Comparison of ENCODE assay signal across 1 cellular context in the genomic region with DNA sequence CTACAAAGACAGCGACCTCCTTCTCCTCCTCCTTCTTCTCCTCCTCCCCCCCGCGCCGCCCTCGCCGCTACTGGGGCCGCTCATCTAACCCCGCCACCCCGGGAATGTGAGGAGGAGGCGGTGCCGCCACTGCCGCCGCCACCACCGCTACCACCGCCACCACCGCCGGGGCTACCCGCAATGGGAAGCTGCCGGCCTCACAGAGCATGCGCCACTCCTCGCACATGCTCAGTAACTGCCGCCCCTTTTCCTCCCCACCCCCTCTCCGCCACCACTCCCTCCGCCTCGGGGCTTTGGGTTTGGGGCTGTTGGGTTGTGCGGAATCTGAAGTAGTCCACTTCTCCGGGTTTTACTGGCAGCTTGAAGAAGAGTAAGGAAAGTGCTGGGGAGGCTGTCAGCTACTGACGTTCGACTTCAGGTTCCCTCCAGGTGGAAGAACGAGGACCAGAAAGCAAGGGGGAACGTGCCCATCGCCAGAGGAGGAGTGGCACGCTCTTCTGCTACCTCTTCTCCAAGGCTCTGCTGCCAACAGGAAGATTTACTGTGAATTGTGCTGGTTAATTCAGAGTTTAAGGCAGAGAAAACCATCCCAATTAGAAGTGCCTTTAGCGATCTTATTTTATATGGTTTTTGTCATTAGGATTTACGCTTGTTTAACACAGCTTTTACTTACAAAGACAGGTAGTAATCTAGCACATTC.
TF ChIP-seq lines count a peak whose summit lies in the region.

A gene with protein sequence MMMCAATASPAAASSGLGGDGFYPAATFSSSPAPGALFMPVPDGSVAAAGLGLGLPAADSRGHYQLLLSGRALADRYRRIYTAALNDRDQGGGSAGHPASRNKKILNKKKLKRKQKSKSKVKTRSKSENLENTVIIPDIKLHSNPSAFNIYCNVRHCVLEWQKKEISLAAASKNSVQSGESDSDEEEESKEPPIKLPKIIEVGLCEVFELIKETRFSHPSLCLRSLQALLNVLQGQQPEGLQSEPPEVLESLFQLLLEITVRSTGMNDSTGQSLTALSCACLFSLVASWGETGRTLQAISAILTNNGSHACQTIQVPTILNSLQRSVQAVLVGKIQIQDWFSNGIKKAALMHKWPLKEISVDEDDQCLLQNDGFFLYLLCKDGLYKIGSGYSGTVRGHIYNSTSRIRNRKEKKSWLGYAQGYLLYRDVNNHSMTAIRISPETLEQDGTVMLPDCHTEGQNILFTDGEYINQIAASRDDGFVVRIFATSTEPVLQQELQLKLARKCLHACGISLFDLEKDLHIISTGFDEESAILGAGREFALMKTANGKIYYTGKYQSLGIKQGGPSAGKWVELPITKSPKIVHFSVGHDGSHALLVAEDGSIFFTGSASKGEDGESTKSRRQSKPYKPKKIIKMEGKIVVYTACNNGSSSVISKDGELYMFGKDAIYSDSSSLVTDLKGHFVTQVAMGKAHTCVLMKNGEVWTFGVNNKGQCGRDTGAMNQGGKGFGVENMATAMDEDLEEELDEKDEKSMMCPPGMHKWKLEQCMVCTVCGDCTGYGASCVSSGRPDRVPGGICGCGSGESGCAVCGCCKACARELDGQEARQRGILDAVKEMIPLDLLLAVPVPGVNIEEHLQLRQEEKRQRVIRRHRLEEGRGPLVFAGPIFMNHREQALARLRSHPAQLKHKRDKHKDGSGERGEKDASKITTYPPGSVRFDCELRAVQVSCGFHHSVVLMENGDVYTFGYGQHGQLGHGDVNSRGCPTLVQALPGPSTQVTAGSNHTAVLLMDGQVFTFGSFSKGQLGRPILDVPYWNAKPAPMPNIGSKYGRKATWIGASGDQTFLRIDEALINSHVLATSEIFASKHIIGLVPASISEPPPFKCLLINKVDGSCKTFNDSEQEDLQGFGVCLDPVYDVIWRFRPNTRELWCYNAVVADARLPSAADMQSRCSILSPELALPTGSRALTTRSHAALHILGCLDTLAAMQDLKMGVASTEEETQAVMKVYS (N-terminal part only) (minus strand): TSS at position 190 of the 700 bp plus-strand sequence. CDS start 319 bp downstream, outside the sequence.

TF ChIP-seq in H1, 55 proteins besides CTCF, POLR2A, EP300 and RAD21 (continues in another document):
- peak; percentile 56; the same call in 1 of the 2 replicates for TF ChIP-seq TBP (IDR thresholded peaks at IDR 0.05; ENCODE audit: low read depth, low read length)
- peak; percentile 71 for TF ChIP-seq CHD2 (IDR thresholded peaks at IDR 0.05; ENCODE audit: low read length)
- TF ChIP-seq JUN (IDR thresholded peaks at IDR 0.05; ENCODE audit: low read depth, low read length): no peak
- no peak for TF ChIP-seq BACH1 (IDR thresholded peaks at IDR 0.05; ENCODE audit: low read length)
- no peak for TF ChIP-seq HDAC6 (IDR thresholded peaks at IDR 0.05; ENCODE audit: low read depth, low read length)
- TF ChIP-seq, protein P1, sequence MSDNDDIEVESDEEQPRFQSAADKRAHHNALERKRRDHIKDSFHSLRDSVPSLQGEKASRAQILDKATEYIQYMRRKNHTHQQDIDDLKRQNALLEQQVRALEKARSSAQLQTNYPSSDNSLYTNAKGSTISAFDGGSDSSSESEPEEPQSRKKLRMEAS (IDR thresholded peaks at IDR 0.05): peak; percentile 89
- TF ChIP-seq SP4 (IDR thresholded peaks at IDR 0.05; ENCODE audit: low read length): peak; percentile 50; the same call in 1 of the 2 replicates
- TF ChIP-seq POU5F1 (IDR thresholded peaks at IDR 0.05; ENCODE audit: low read depth, low read length): no peak
- TF ChIP-seq TAF1 (IDR thresholded peaks at IDR 0.05; ENCODE audit: low read depth, low read length): peak; percentile 77
- no peak for TF ChIP-seq SRF (IDR thresholded peaks at IDR 0.05; ENCODE audit: low read depth, low read length)
- TF ChIP-seq SIN3A (conservative IDR thresholded peaks at IDR 0.05 in 1 of 2, IDR thresholded peaks at IDR 0.05 in 1 of 2; ENCODE audit: low read depth in 1 of 2, low read length in 2 of 2): peak; percentile 99 to 100
- TF ChIP-seq CHD1 (IDR thresholded peaks at IDR 0.05; ENCODE audit: low read depth, low read length): no peak
- TF ChIP-seq RNF2 (IDR thresholded peaks at IDR 0.05; ENCODE audit: borderline replicate concordance, low read depth, low read length, missing control alignments, poor library complexity, severe bottlenecking): no peak
- TF ChIP-seq SP2 (IDR thresholded peaks at IDR 0.05; ENCODE audit: low read length): no peak
- TF ChIP-seq GABPA (IDR thresholded peaks at IDR 0.05; ENCODE audit: borderline replicate concordance, insufficient read depth, low read length): no peak
- TF ChIP-seq, protein P2, sequence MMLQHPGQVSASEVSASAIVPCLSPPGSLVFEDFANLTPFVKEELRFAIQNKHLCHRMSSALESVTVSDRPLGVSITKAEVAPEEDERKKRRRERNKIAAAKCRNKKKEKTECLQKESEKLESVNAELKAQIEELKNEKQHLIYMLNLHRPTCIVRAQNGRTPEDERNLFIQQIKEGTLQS (IDR thresholded peaks at IDR 0.05; ENCODE audit: insufficient read depth, low read depth, low read length): no peak
- peak; percentile 15; the same call in 1 of the 2 replicates for TF ChIP-seq RBBP5 (IDR thresholded peaks at IDR 0.05; ENCODE audit: borderline replicate concordance, low read depth, low read length)
- peak; percentile 47; the same call in 1 of the 2 replicates for TF ChIP-seq RFX5 (IDR thresholded peaks at IDR 0.05; ENCODE audit: borderline replicate concordance, low read depth, low read length)
- peak in 1 of 2 experiments; percentile 95; a peak in 2 of 4 replicates for TF ChIP-seq HDAC2 (IDR thresholded peaks at IDR 0.05; ENCODE audit: borderline replicate concordance in 1 of 2, low read depth in 2 of 2, low read length in 2 of 2)
- no peak for TF ChIP-seq FOSL1 (IDR thresholded peaks at IDR 0.05; ENCODE audit: insufficient read depth, low read depth, low read length)
- peak; percentile 99 for TF ChIP-seq SP1 (IDR thresholded peaks at IDR 0.05; ENCODE audit: low read depth, low read length)
- TF ChIP-seq JUND (IDR thresholded peaks at IDR 0.05; ENCODE audit: low read length): no peak
- peak; percentile 73 for TF ChIP-seq TEAD4 (IDR thresholded peaks at IDR 0.05; ENCODE audit: low read depth, low read length)
- no peak for TF ChIP-seq CEBPB (IDR thresholded peaks at IDR 0.05; ENCODE audit: low read depth, low read length)
- TF ChIP-seq KDM5A (IDR thresholded peaks at IDR 0.05; ENCODE audit: low read length): no peak
- TF ChIP-seq BCL11A (IDR thresholded peaks at IDR 0.05; ENCODE audit: low read depth in 2 of 2, low read length in 2 of 2): peak in 1 of 2 experiments; percentile 12
- TF ChIP-seq CREB1 (IDR thresholded peaks at IDR 0.05): peak; percentile 74
- TF ChIP-seq SUZ12 (IDR thresholded peaks at IDR 0.05; ENCODE audit: low read length): no peak
- TF ChIP-seq ZNF274 (IDR thresholded peaks at IDR 0.05; ENCODE audit: borderline replicate concordance, extremely low read depth, low read length): no peak
- TF ChIP-seq CBX5 (IDR thresholded peaks at IDR 0.05; ENCODE audit: low read depth, low read length): no peak
- peak; percentile 90 for TF ChIP-seq SAP30 (IDR thresholded peaks at IDR 0.05; ENCODE audit: insufficient read depth, insufficient replicate concordance, low read length)
- TF ChIP-seq, protein P3, sequence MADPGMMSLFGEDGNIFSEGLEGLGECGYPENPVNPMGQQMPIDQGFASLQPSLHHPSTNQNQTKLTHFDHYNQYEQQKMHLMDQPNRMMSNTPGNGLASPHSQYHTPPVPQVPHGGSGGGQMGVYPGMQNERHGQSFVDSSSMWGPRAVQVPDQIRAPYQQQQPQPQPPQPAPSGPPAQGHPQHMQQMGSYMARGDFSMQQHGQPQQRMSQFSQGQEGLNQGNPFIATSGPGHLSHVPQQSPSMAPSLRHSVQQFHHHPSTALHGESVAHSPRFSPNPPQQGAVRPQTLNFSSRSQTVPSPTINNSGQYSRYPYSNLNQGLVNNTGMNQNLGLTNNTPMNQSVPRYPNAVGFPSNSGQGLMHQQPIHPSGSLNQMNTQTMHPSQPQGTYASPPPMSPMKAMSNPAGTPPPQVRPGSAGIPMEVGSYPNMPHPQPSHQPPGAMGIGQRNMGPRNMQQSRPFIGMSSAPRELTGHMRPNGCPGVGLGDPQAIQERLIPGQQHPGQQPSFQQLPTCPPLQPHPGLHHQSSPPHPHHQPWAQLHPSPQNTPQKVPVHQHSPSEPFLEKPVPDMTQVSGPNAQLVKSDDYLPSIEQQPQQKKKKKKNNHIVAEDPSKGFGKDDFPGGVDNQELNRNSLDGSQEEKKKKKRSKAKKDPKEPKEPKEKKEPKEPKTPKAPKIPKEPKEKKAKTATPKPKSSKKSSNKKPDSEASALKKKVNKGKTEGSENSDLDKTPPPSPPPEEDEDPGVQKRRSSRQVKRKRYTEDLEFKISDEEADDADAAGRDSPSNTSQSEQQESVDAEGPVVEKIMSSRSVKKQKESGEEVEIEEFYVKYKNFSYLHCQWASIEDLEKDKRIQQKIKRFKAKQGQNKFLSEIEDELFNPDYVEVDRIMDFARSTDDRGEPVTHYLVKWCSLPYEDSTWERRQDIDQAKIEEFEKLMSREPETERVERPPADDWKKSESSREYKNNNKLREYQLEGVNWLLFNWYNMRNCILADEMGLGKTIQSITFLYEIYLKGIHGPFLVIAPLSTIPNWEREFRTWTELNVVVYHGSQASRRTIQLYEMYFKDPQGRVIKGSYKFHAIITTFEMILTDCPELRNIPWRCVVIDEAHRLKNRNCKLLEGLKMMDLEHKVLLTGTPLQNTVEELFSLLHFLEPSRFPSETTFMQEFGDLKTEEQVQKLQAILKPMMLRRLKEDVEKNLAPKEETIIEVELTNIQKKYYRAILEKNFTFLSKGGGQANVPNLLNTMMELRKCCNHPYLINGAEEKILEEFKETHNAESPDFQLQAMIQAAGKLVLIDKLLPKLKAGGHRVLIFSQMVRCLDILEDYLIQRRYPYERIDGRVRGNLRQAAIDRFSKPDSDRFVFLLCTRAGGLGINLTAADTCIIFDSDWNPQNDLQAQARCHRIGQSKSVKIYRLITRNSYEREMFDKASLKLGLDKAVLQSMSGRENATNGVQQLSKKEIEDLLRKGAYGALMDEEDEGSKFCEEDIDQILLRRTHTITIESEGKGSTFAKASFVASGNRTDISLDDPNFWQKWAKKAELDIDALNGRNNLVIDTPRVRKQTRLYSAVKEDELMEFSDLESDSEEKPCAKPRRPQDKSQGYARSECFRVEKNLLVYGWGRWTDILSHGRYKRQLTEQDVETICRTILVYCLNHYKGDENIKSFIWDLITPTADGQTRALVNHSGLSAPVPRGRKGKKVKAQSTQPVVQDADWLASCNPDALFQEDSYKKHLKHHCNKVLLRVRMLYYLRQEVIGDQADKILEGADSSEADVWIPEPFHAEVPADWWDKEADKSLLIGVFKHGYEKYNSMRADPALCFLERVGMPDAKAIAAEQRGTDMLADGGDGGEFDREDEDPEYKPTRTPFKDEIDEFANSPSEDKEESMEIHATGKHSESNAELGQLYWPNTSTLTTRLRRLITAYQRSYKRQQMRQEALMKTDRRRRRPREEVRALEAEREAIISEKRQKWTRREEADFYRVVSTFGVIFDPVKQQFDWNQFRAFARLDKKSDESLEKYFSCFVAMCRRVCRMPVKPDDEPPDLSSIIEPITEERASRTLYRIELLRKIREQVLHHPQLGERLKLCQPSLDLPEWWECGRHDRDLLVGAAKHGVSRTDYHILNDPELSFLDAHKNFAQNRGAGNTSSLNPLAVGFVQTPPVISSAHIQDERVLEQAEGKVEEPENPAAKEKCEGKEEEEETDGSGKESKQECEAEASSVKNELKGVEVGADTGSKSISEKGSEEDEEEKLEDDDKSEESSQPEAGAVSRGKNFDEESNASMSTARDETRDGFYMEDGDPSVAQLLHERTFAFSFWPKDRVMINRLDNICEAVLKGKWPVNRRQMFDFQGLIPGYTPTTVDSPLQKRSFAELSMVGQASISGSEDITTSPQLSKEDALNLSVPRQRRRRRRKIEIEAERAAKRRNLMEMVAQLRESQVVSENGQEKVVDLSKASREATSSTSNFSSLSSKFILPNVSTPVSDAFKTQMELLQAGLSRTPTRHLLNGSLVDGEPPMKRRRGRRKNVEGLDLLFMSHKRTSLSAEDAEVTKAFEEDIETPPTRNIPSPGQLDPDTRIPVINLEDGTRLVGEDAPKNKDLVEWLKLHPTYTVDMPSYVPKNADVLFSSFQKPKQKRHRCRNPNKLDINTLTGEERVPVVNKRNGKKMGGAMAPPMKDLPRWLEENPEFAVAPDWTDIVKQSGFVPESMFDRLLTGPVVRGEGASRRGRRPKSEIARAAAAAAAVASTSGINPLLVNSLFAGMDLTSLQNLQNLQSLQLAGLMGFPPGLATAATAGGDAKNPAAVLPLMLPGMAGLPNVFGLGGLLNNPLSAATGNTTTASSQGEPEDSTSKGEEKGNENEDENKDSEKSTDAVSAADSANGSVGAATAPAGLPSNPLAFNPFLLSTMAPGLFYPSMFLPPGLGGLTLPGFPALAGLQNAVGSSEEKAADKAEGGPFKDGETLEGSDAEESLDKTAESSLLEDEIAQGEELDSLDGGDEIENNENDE (IDR thresholded peaks at IDR 0.05; ENCODE audit: insufficient replicate concordance, low read length): no peak
- TF ChIP-seq MAFK (IDR thresholded peaks at IDR 0.05; ENCODE audit: low read depth, low read length): no peak
- no peak for TF ChIP-seq SIRT6 (IDR thresholded peaks at IDR 0.05; ENCODE audit: low read length)
- peak; percentile 80; the same call in 1 of the 2 replicates for TF ChIP-seq POLR2AphosphoS5 (IDR thresholded peaks at IDR 0.05; ENCODE audit: low read depth, low read length)
- no peak for TF ChIP-seq KDM1A (IDR thresholded peaks at IDR 0.05; ENCODE audit: borderline replicate concordance, low read length)
- TF ChIP-seq YY1 (IDR thresholded peaks at IDR 0.05; ENCODE audit: low read depth, low read length): peak; percentile 82
- TF ChIP-seq TAF7 (optimal IDR thresholded peaks at IDR 0.05; ENCODE audit: borderline replicate concordance, low read depth, low read length): peak; percentile 79
- peak; percentile 88 for TF ChIP-seq CTBP2 (IDR thresholded peaks at IDR 0.05; ENCODE audit: borderline replicate concordance, insufficient read depth, insufficient read length, low read length)
- no peak for TF ChIP-seq TCF12 (IDR thresholded peaks at IDR 0.05; ENCODE audit: low read depth, low read length)
- TF ChIP-seq, protein P4, sequence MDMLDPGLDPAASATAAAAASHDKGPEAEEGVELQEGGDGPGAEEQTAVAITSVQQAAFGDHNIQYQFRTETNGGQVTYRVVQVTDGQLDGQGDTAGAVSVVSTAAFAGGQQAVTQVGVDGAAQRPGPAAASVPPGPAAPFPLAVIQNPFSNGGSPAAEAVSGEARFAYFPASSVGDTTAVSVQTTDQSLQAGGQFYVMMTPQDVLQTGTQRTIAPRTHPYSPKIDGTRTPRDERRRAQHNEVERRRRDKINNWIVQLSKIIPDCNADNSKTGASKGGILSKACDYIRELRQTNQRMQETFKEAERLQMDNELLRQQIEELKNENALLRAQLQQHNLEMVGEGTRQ (IDR thresholded peaks at IDR 0.05; ENCODE audit: low read length): no peak
- TF ChIP-seq RXRA (IDR thresholded peaks at IDR 0.05; ENCODE audit: insufficient read depth, low read depth, low read length): no peak
- TF ChIP-seq, protein P5, sequence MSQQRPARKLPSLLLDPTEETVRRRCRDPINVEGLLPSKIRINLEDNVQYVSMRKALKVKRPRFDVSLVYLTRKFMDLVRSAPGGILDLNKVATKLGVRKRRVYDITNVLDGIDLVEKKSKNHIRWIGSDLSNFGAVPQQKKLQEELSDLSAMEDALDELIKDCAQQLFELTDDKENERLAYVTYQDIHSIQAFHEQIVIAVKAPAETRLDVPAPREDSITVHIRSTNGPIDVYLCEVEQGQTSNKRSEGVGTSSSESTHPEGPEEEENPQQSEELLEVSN (IDR thresholded peaks at IDR 0.05): peak; percentile 71
- no peak for TF ChIP-seq SIX5 (IDR thresholded peaks at IDR 0.05; ENCODE audit: low read depth, low read length)
- TF ChIP-seq EGR1 (IDR thresholded peaks at IDR 0.05; ENCODE audit: borderline replicate concordance, low read depth, low read length): peak; percentile 96
- no peak for TF ChIP-seq GTF2F1 (IDR thresholded peaks at IDR 0.05; ENCODE audit: borderline replicate concordance, low read depth, low read length)
- peak; percentile 72 for TF ChIP-seq PHF8 (conservative IDR thresholded peaks at IDR 0.05; ENCODE audit: low read depth, low read length)
